Comparison of ENCODE assay signal across 11 cellular contexts in the genomic region with DNA sequence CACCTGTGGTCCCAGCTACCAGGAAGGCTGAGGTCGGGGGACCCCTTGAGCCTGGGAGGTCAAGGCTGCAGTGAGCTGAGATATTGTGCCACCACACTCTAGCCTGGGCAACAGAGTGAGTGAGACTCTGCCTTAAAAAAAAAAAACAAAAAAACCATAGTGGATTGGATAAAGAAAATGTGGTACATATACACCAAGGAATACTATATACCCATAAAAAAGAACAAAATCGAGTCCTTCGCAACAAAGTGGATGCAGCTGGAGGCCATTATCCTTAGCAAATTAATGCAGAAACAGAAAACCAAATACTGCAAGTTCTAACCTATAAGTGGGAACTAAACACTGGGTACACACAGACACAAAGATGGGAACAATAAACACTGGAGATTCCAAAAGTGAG.
"Had no signal": no experiment of that assay in that cellular context is flagged by ENCODE, and none has a peak within 500 bp of the region (broad histone marks: within the 10 kb centered on the region; RNA-seq: fewer than 3 reads in every experiment).

No MANE protein-coding gene starts in this region.

- H3K9ac ChIP-seq: GM23248 had no signal

- H3K27ac Mint-ChIP-seq: GM23338, H9, HFFc6 had no signal

- FAIRE-seq: H1, H54 had no signal

- H3K36me3 ChIP-seq: HAP-1 had no signal

- H3K27ac ChIP-seq: GM23248 had no signal

- H3K4me3 Mint-ChIP-seq: GM23338, H9, HFFc6 had no signal

- H3K4me3 ChIP-seq: GM23248, GM23338, HAP-1 had no signal

- ATAC-seq: GM23338, HCT116 had no signal

- H2AFZ ChIP-seq: GM23248, GM23338 had no signal

- H3K9me3 Mint-ChIP-seq: GM23338, H9, HFFc6 had no signal

- H3K4me2 ChIP-seq: GM23338 had no signal

- DNase-seq: GM23248, GOT3, H7, H9, HCEC 1CT, HFFc6 had no signal

- H3K9me3 ChIP-seq: HAP-1 had no signal
